ENCODE assay signal across 16 cellular contexts in genomic region chr6:104689551-104690205, GRCh38.
A peak's percentile ranks its signal among the peaks of the same experiment; 100 is the strongest.
DNase-seq lines count a peak whose midpoint lies in the region; ATAC-seq and TF ChIP-seq lines count a peak whose summit lies in the region.
"Had no signal": no experiment of that assay in that cellular context is flagged by ENCODE, and none has a peak within 500 bp of the region (broad histone marks: within the 10 kb centered on the region; RNA-seq: fewer than 3 reads in every experiment).

No MANE protein-coding gene starts in this region.

- H3K9me3 ChIP-seq in cardiac muscle cell (ENCODE audit: low read depth) (no peaks in the 10 kb centered on the region), adipocyte (ENCODE audit: control insufficient read depth, low read length) (no peaks in the 10 kb centered on the region), ovary (no peaks in the 10 kb centered on the region)
- H3K9me3 ChIP-seq: A549, neutrophil had no signal

- H3K27me3 ChIP-seq in cardiac muscle cell = no peaks in the 10 kb centered on the region
- H3K27me3 ChIP-seq in adipocyte (replicated peaks; ENCODE audit: control insufficient read depth, insufficient read depth, low read length) = no peaks in the 10 kb centered on the region
- H3K27me3 ChIP-seq in ovary = no peaks in the 10 kb centered on the region
- H3K27me3 ChIP-seq: neutrophil had no signal

- TF ChIP-seq POLR2A in ovary (IDR thresholded peaks at IDR 0.05) = no peak

- H3K4me1 ChIP-seq in cardiac muscle cell (ENCODE audit: low read depth) (no peaks in the 10 kb centered on the region), adipocyte (ENCODE audit: control insufficient read depth, insufficient read depth, low read length) (peaks cover 5% of the 10 kb centered on the region), ovary (ENCODE audit: insufficient read depth) (no peaks in the 10 kb centered on the region)
- H3K4me1 ChIP-seq: A549 had no signal

- TF ChIP-seq CTCF in cardiac muscle cell (IDR thresholded peaks at IDR 0.05; ENCODE audit: low read depth, low read length) (no peak), foreskin fibroblast (IDR thresholded peaks at IDR 0.05; ENCODE audit: low read depth, low read length) (no peak), ovary (IDR thresholded peaks at IDR 0.05) (no peak)

- ATAC-seq in left cardiac atrium (no peak), HG03342 (IDR thresholded peaks at IDR 0.05; ENCODE audit: unreplicated experiment) (no peak), HG03108 (IDR thresholded peaks at IDR 0.05; ENCODE audit: unreplicated experiment) (no peak)
- ATAC-seq: A549, T-cell had no signal

- H3K4me3 ChIP-seq in cardiac muscle cell (no peak overlapping the region), adipocyte (ENCODE audit: low read length) (no peak overlapping the region), foreskin fibroblast (ENCODE audit: low read depth in 1 of 2, low read length in 2 of 2) (no peak overlapping the region), ovary (no peak overlapping the region)
- H3K4me3 ChIP-seq: A549 had no signal

- no peak overlapping the region for H3K9ac ChIP-seq in adipocyte (ENCODE audit: low read length)

- intact Hi-C loops in left cardiac atrium (cut with DNase I) (no loop called here), ovary (cut with DNase I) (no loop called here)

- no peaks in the 10 kb centered on the region for H3K36me3 ChIP-seq in cardiac muscle cell
- H3K36me3 ChIP-seq in adipocyte (ENCODE audit: control insufficient read depth, insufficient read depth, low read length, severe bottlenecking) = no peaks in the 10 kb centered on the region
- H3K36me3 ChIP-seq in ovary = no peaks in the 10 kb centered on the region
- H3K36me3 ChIP-seq: neutrophil had no signal

- TF ChIP-seq EP300 in ovary (IDR thresholded peaks at IDR 0.05) = no peak

- H3K27ac ChIP-seq in cardiac muscle cell = peak overlapping the region; percentile 10
- no peak overlapping the region for H3K27ac ChIP-seq in ovary
- H3K27ac ChIP-seq: A549, neutrophil had no signal

- 88 to 93% (median 91%) methylated on average over 3 of the region's 3 CpGs for whole genome bisulfite sequencing in ovary, 3 donors

- DNase-seq in cardiac muscle cell (ENCODE audit: low read depth in 1 of 2, low spot score in 1 of 2) (peak in 1 of 2 donors; percentile 22), left cardiac atrium (no peak), adipocyte (ENCODE audit: low read depth) (peak; percentile 45), foreskin fibroblast (peak; percentile 51 to 68), ovary (no peak), SIG-M5 (lab: John Stamatoyannopoulos, UW) (no peak)
- DNase-seq: activated CD4-positive, alpha-beta T cell treated with anti-CD3 and anti-CD28 coated beads, Interleukin-2, amount 10 ng/mL, durations not matched to agents 7 days and 5 days; cortex of kidney; DMS153; Kasumi-1; NCI-H2081 treated with DMSO at 0.1 percent for 48 hours; T-cell had no signal

Comparison
In these comparisons a context has a peak if more than half of its experiments do, and no peak if none do; other contexts are left out.
1. DNase-seq: peak in adipocyte (single experiment) and foreskin fibroblast (2 of 2); none in left cardiac atrium (single experiment), ovary (0 of 5) and SIG-M5 (single experiment).